Comparison of ENCODE assay signal across 15 cellular contexts in genomic region chr10:104321226-104321625, GRCh38. TPM values are rescaled to one million over a fixed set of nuclear protein-coding genes. Genes with fewer than 3 reads are reported as not detected.
DNase-seq lines count a peak whose midpoint lies in the region; ATAC-seq, FAIRE-seq and TF ChIP-seq lines count a peak whose summit lies in the region.
"Had no signal": no experiment of that assay in that cellular context is flagged by ENCODE, and none has a peak within 500 bp of the region (broad histone marks: within the 10 kb centered on the region; RNA-seq: fewer than 3 reads in every experiment).

No MANE protein-coding gene starts in this region.

- POLR2A ChIA-PET in K562 (lab: Yijun Ruan, JAX), result interaction anchor here (0.6 to 1.2 kb wide), 5 partner anchors 10 to 199 kb away, joined by 3 to 4 read pairs (median 4); no protein-coding TSS in a partner anchor

- peaks cover 19% of the 10 kb centered on the region for H3K9me1 ChIP-seq in K562 (ENCODE audit: control insufficient read depth, insufficient read depth, low read length)

- H3K4me3 ChIP-seq in K562 (no peak overlapping the region), left lung (no peak overlapping the region), thoracic aorta (no peak overlapping the region)

- H3K9me3 ChIP-seq in K562 (replicated peaks; ENCODE audit: control insufficient read depth, insufficient read depth, low read depth, low read length) (no peaks in the 10 kb centered on the region), left lung (no peaks in the 10 kb centered on the region), thoracic aorta (no peaks in the 10 kb centered on the region)
- H3K9me3 ChIP-seq: SK-N-SH had no signal

- in situ Hi-C loops in K562 (cut with MboI), result no loop called here

- H3K9me3 Mint-ChIP-seq in activated T-cell treated with anti-CD3 and anti-CD28 coated beads, Interleukin-2, amount 50 U/mL, for 72 hours, result no peaks in the 10 kb centered on the region
- H3K9me3 Mint-ChIP-seq in activated naive CD4-positive, alpha-beta T cell treated with anti-CD3 and anti-CD28 coated beads, Interleukin-2, amount 50 U/mL, for 72 hours, result no peaks in the 10 kb centered on the region

- intact Hi-C loops in K562 (cut with micrococcal nuclease), result no loop called here
- intact Hi-C loops in left lung (cut with DNase I), result no loop called here

- H3K4me1 Mint-ChIP-seq in activated T-cell treated with anti-CD3 and anti-CD28 coated beads, Interleukin-2, amount 50 U/mL, for 72 hours (ENCODE audit: low read depth), result peaks cover 64% of the 10 kb centered on the region

- no TSS peak for BruUV-seq in K562 (replicated peaks; lab: Mats Ljungman, UMichigan)

- no peak for TF ChIP-seq CTCF in K562 (IDR thresholded peaks at IDR 0.05 in 2 of 3, conservative IDR thresholded peaks at IDR 0.05 in 1 of 3; ENCODE audit: insufficient read depth in 2 of 3, low read depth in 1 of 3, low read length in 3 of 3)
- no peak for TF ChIP-seq CTCF in left lung (IDR thresholded peaks at IDR 0.05)
- TF ChIP-seq CTCF in thoracic aorta (IDR thresholded peaks at IDR 0.05), result no peak

- TF ChIP-seq EP300 in K562 (IDR thresholded peaks at IDR 0.05; ENCODE audit: low read length), result no peak

- H4K20me1 ChIP-seq in K562 (replicated peaks; ENCODE audit: control insufficient read depth, insufficient read depth, low read length), result peaks cover 73% of the 10 kb centered on the region

- H3K27ac ChIP-seq in K562 (ENCODE audit: extremely low read depth, low read depth, low read length) (no peak overlapping the region), left lung (peak overlapping the region; percentile 41 to 100), thoracic aorta (peak overlapping the region; percentile 27 to 46)

- H3K4me1 ChIP-seq in K562 (replicated peaks in 1 of 2; ENCODE audit: control insufficient read depth in 2 of 2, insufficient read depth in 2 of 2, low read length in 2 of 2) (peaks cover 0 to 12% of the 10 kb centered on the region in 2 experiments; a peak in 3 of 5 replicates), left lung (peaks cover 67 to 100% of the 10 kb centered on the region in 2 donors), thoracic aorta (ENCODE audit: control insufficient read depth in 1 of 2, low read depth in 2 of 2) (peaks cover 82 to 93% of the 10 kb centered on the region in 2 donors)

- H3K27ac Mint-ChIP-seq in activated T-cell treated with anti-CD3 and anti-CD28 coated beads, Interleukin-2, amount 50 U/mL, for 72 hours, result peak overlapping the region; percentile 95
- no peak overlapping the region for H3K27ac Mint-ChIP-seq in activated naive CD4-positive, alpha-beta T cell treated with anti-CD3 and anti-CD28 coated beads, Interleukin-2, amount 50 U/mL, for 72 hours

- TF ChIP-seq POLR2A in K562 (conservative IDR thresholded peaks at IDR 0.05), result no peak

- H3K79me2 ChIP-seq in K562 (ENCODE audit: control insufficient read depth, insufficient read depth, low read length), result peaks cover 100% of the 10 kb centered on the region

- H3K27me3 ChIP-seq in K562 (ENCODE audit: control insufficient read depth in 2 of 2, insufficient read depth in 2 of 2, low read length in 2 of 2), result no peaks in the 10 kb centered on the region
- H3K27me3 ChIP-seq in left lung, result no peaks in the 10 kb centered on the region
- no peaks in the 10 kb centered on the region for H3K27me3 ChIP-seq in thoracic aorta (replicated peaks; ENCODE audit: insufficient read depth)

- TF ChIP-seq RAD21 in K562 (CRISPR knock-in tag; conservative IDR thresholded peaks at IDR 0.05 in 1 of 2, IDR thresholded peaks at IDR 0.05 in 1 of 2), result no peak

- ATAC-seq in activated T-cell treated with anti-CD3 and anti-CD28 coated beads, Interleukin-2, amount 50 U/mL, for 72 hours (replicated peaks in 1 of 2), result no peak
- ATAC-seq in K562 (no peak), left lung (no peak), thoracic aorta (ENCODE audit: insufficient number of reproducible peaks, low FRiP score, low read depth) (no peak), HG03045 (IDR thresholded peaks at IDR 0.05; ENCODE audit: unreplicated experiment) (no peak)
- no peak for ATAC-seq in activated naive CD4-positive, alpha-beta T cell treated with anti-CD3 and anti-CD28 coated beads, Interleukin-2, amount 50 U/mL, for 72 hours

- H3K36me3 ChIP-seq in K562 (ENCODE audit: control insufficient read depth, insufficient read depth, low read length) (peaks cover 73% of the 10 kb centered on the region; the same call in 2 of the 3 replicates), left lung (peaks cover 0 to 2% of the 10 kb centered on the region in 2 donors), thoracic aorta (no peaks in the 10 kb centered on the region)

- H3K4me3 Mint-ChIP-seq in activated T-cell treated with anti-CD3 and anti-CD28 coated beads, Interleukin-2, amount 50 U/mL, for 72 hours, result no peak overlapping the region

- no peaks in the 10 kb centered on the region for H3K27me3 Mint-ChIP-seq in activated T-cell treated with anti-CD3 and anti-CD28 coated beads, Interleukin-2, amount 50 U/mL, for 72 hours (ENCODE audit: low read depth)

- DNase-seq in activated T-cell treated with anti-CD3 and anti-CD28 coated beads, Interleukin-2, amount 50 U/mL, for 72 hours, result no peak
- DNase-seq in activated T-cell treated with anti-CD3 and anti-CD28 coated beads, Interleukin-2, amount 50 U/mL, for 48 hours, result no peak
- DNase-seq in K562 (ENCODE audit: extremely low read depth in 1 of 4, low spot score in 3 of 4) (no peak), left lung (peak in 1 of 2 donors; percentile 33), thoracic aorta (ENCODE audit: low spot score) (no peak), globus pallidus (ENCODE audit: low spot score) (no peak)
- no peak for DNase-seq in activated naive CD4-positive, alpha-beta T cell treated with anti-CD3 and anti-CD28 coated beads, Interleukin-2, amount 50 U/mL, for 72 hours (ENCODE audit: low spot score in 2 of 2)
- DNase-seq: activated CD4-positive, alpha-beta T cell treated with anti-CD3 and anti-CD28 coated beads for 1 hour; activated gamma-delta T cell; DMS79 treated with DMSO at 0.1 percent for 48 hours; NCI-H2081 treated with DMSO at 0.1 percent for 48 hours; SK-N-SH; stimulated activated CD8-positive, alpha-beta memory T cell treated with anti-CD3 and anti-CD28 coated beads, Interleukin-4, amount 100 ng/mL, for 48 hours had no signal

- FAIRE-seq in K562 (lab: Jason Lieb, UNC), result no peak
- FAIRE-seq: H1 had no signal

- WGBS in K562 (ENCODE audit: insufficient coverage, low coverage, missing lambda C conversion rate), result 90% methylated on average over 4 of the region's 6 CpGs

- CTCF ChIA-PET in K562 (lab: Yijun Ruan, JAX; ENCODE audit: low intra/inter-chr PET ratio), result no interaction called here

- H3K4me2 ChIP-seq in K562 (ENCODE audit: insufficient read depth, low read length), result no peak overlapping the region
- H3K4me2 ChIP-seq: SK-N-SH had no signal

- peaks cover 3 to 5% of the 10 kb centered on the region in 2 donors for H3K36me3 Mint-ChIP-seq in activated T-cell treated with anti-CD3 and anti-CD28 coated beads, Interleukin-2, amount 50 U/mL, for 72 hours (ENCODE audit: insufficient read depth in 2 of 2)
- H3K36me3 Mint-ChIP-seq in activated naive CD4-positive, alpha-beta T cell treated with anti-CD3 and anti-CD28 coated beads, Interleukin-2, amount 50 U/mL, for 72 hours, result peaks cover 0 to 21% of the 10 kb centered on the region in 2 donors

- H3K9ac ChIP-seq in K562 (ENCODE audit: insufficient read depth in 1 of 2, low read depth in 2 of 2, low read length in 2 of 2), result no peak overlapping the region
- H3K9ac ChIP-seq: SK-N-SH had no signal

- no peak overlapping the region for H2AFZ ChIP-seq in K562 (ENCODE audit: low read depth, low read length)

RNA-seq across cellular contexts. Expression of gene ITPRIP, which starts 17.0 kb away (rescaled TPM):
- total RNA-seq in activated T-cell treated with anti-CD3 and anti-CD28 coated beads, Interleukin-2, amount 50 U/mL, for 72 hours, result 10 to 100 TPM; 27.8 to 29.7 TPM
- total RNA-seq in K562 (2011; cell fraction: chromatin; rRNA removed; ENCODE audit: low replicate concordance), result 30.8 and 81.8 TPM in 2 replicates
- 74.2 and 84.7 TPM in 2 replicates for total RNA-seq in K562 (2011; cell fraction: nucleolus; rRNA removed)
- total RNA-seq in K562 (2011; cell fraction: nucleoplasm; rRNA removed), result 65.3 and 65.6 TPM in 2 replicates
- total RNA-seq in K562 (2014; rRNA removed), result 11.1 and 14.2 TPM in 2 replicates
- total RNA-seq in K562 (2014; rRNA removed; fragmentation: Illumina TruSeq; extraction: Trizol), result 5.1 and 5.5 TPM in 2 replicates
- 5.2 and 5.4 TPM in 2 replicates for total RNA-seq in K562 (2015; rRNA removed; fragmentation: Illumina TruSeq; extraction: Trizol)
- 27.0 and 28.5 TPM in 2 replicates for total RNA-seq in K562 (2021)
- 10.9 and 13.3 TPM in 2 replicates for polyA plus RNA-seq in K562 (2011; rRNA removed)
- 14.2 and 21.9 TPM in 2 replicates for polyA plus RNA-seq in K562 (2011; cell fraction: cytosol; rRNA removed)
- polyA plus RNA-seq in K562 (2011; cell fraction: nucleus; rRNA removed), result 11.7 and 18.8 TPM in 2 replicates
- 14.6 and 21.0 TPM in 2 replicates for polyA plus RNA-seq in K562 (2012)
- polyA plus RNA-seq in K562 (2014; fragmentation: Illumina TruSeq; extraction: Trizol), result 17.8 and 18.5 TPM in 2 replicates
- 1 to 10 TPM; 4.4 to 4.9 TPM for polyA plus RNA-seq in K562 (2014; fragmentation: Nextera tagmentation; extraction: Ambion mirVana)
- 12.9 and 15.3 TPM in 2 replicates for polyA plus RNA-seq in K562 (2014; rRNA removed)
- polyA minus RNA-seq in K562 (2011; rRNA and poly(A)+ RNA removed), result 16.3 and 19.5 TPM in 2 replicates
- polyA minus RNA-seq in K562 (2011; cell fraction: cytosol; rRNA and poly(A)+ RNA removed), result 18.0 and 19.1 TPM in 2 replicates
- polyA minus RNA-seq in K562 (2011; cell fraction: nucleus; rRNA and poly(A)+ RNA removed), result 20.5 and 25.3 TPM in 2 replicates
- 10 to 100 TPM; 27.7 to 29.2 TPM for total RNA-seq in left lung
- total RNA-seq in thoracic aorta, result 10 to 100 TPM; 55.6 to 59.2 TPM
- total RNA-seq in activated naive CD4-positive, alpha-beta T cell treated with anti-CD3 and anti-CD28 coated beads, Interleukin-2, amount 50 U/mL, for 72 hours, result 10 to 100 TPM; 19.6 to 26.1 TPM

RNA-seq across cellular contexts. Expression of gene CFAP58, which starts 32.4 kb away (rescaled TPM):
- 1 to 10 TPM in 1 of 2 donors, under 1 TPM in 1; 0.72 to 1.1 TPM for total RNA-seq in activated T-cell treated with anti-CD3 and anti-CD28 coated beads, Interleukin-2, amount 50 U/mL, for 72 hours
- 0.30 and 3.4 TPM in 2 replicates for total RNA-seq in K562 (2011; cell fraction: chromatin; rRNA removed; ENCODE audit: low replicate concordance)
- total RNA-seq in K562 (2011; cell fraction: nucleolus; rRNA removed), result 0.33 and 0.92 TPM in 2 replicates
- 1.1 and 1.2 TPM in 2 replicates for total RNA-seq in K562 (2011; cell fraction: nucleoplasm; rRNA removed)
- total RNA-seq in K562 (2014; rRNA removed) (0.45 and 2.0 TPM in 2 replicates), K562 (2014; rRNA removed; fragmentation: Illumina TruSeq; extraction: Trizol) (0.98 and 1.2 TPM in 2 replicates), K562 (2015; rRNA removed; fragmentation: Illumina TruSeq; extraction: Trizol) (0.54 and 0.68 TPM in 2 replicates), K562 (2021) (0.60 and 0.69 TPM in 2 replicates), left lung (under 1 TPM; 0.29 to 0.79 TPM), thoracic aorta (under 1 TPM; 0.35 to 0.68 TPM)
- polyA plus RNA-seq in K562 (2011; rRNA removed) (0.62 and 1.2 TPM in 2 replicates), K562 (2014; fragmentation: Illumina TruSeq; extraction: Trizol) (0.71 and 0.72 TPM in 2 replicates), K562 (2014; fragmentation: Nextera tagmentation; extraction: Ambion mirVana) (under 1 TPM; 0.08 to 0.52 TPM), K562 (2014; rRNA removed) (0.42 and 1.0 TPM in 2 replicates)
- 0.06 and 0.22 TPM in 2 replicates for polyA plus RNA-seq in K562 (2011; cell fraction: cytosol; rRNA removed)
- 1.4 and 1.5 TPM in 2 replicates for polyA plus RNA-seq in K562 (2011; cell fraction: nucleus; rRNA removed)
- polyA plus RNA-seq in K562 (2012), result 0.51 and 1.7 TPM in 2 replicates
- polyA minus RNA-seq in K562 (2011; rRNA and poly(A)+ RNA removed), result 0.88 and 1.3 TPM in 2 replicates
- polyA minus RNA-seq in K562 (2011; cell fraction: cytosol; rRNA and poly(A)+ RNA removed), result 0.48 and 0.91 TPM in 2 replicates
- 0.40 and 1.3 TPM in 2 replicates for polyA minus RNA-seq in K562 (2011; cell fraction: nucleus; rRNA and poly(A)+ RNA removed)
- 1 to 10 TPM; 1.3 to 1.5 TPM for total RNA-seq in activated naive CD4-positive, alpha-beta T cell treated with anti-CD3 and anti-CD28 coated beads, Interleukin-2, amount 50 U/mL, for 72 hours

RNA-seq across cellular contexts. Expression of gene GSTO2, which starts 52.2 kb away (rescaled TPM):
- total RNA-seq in activated T-cell treated with anti-CD3 and anti-CD28 coated beads, Interleukin-2, amount 50 U/mL, for 72 hours, result 1 to 10 TPM; 6.8 to 9.5 TPM
- total RNA-seq in K562 (2011; cell fraction: chromatin; rRNA removed; ENCODE audit: low replicate concordance), result 0.79 and 1.1 TPM in 2 replicates
- 0.79 and 1.8 TPM in 2 replicates for total RNA-seq in K562 (2011; cell fraction: nucleolus; rRNA removed)
- 1.2 and 2.1 TPM in 2 replicates for total RNA-seq in K562 (2011; cell fraction: nucleoplasm; rRNA removed)
- total RNA-seq in K562 (2014; rRNA removed) (0.18 and 0.33 TPM in 2 replicates), K562 (2014; rRNA removed; fragmentation: Illumina TruSeq; extraction: Trizol) (0.29 and 0.45 TPM in 2 replicates), K562 (2015; rRNA removed; fragmentation: Illumina TruSeq; extraction: Trizol) (0.30 and 0.40 TPM in 2 replicates), K562 (2021) (0.96 and 1.4 TPM in 2 replicates), left lung (10 to 100 TPM in 1 of 2 donors, 1 to 10 TPM in 1; 9.5 to 13.4 TPM), thoracic aorta (1 to 10 TPM; 2.8 to 3.0 TPM)
- polyA plus RNA-seq in K562 (2011; rRNA removed) (0.74 and 1.8 TPM in 2 replicates), K562 (2014; fragmentation: Illumina TruSeq; extraction: Trizol) (0.40 and 0.78 TPM in 2 replicates), K562 (2014; fragmentation: Nextera tagmentation; extraction: Ambion mirVana) (1 to 10 TPM in 1 of 2 experiments, under 1 TPM in 1; 0.90 to 1.0 TPM), K562 (2014; rRNA removed) (1.1 and 1.7 TPM in 2 replicates)
- polyA plus RNA-seq in K562 (2011; cell fraction: cytosol; rRNA removed), result 1.4 and 2.1 TPM in 2 replicates
- polyA plus RNA-seq in K562 (2011; cell fraction: nucleus; rRNA removed), result 0.86 and 0.92 TPM in 2 replicates
- polyA plus RNA-seq in K562 (2012), result 0.65 and 0.80 TPM in 2 replicates
- polyA minus RNA-seq in K562 (2011; rRNA and poly(A)+ RNA removed), result 0.27 and 0.67 TPM in 2 replicates
- 0.57 and 0.82 TPM in 2 replicates for polyA minus RNA-seq in K562 (2011; cell fraction: cytosol; rRNA and poly(A)+ RNA removed)
- 0.78 and 1.8 TPM in 2 replicates for polyA minus RNA-seq in K562 (2011; cell fraction: nucleus; rRNA and poly(A)+ RNA removed)
- 1 to 10 TPM; 1.4 to 1.6 TPM for total RNA-seq in activated naive CD4-positive, alpha-beta T cell treated with anti-CD3 and anti-CD28 coated beads, Interleukin-2, amount 50 U/mL, for 72 hours
